8 cellular contexts compared by ENCODE assay signal in the genomic region with DNA sequence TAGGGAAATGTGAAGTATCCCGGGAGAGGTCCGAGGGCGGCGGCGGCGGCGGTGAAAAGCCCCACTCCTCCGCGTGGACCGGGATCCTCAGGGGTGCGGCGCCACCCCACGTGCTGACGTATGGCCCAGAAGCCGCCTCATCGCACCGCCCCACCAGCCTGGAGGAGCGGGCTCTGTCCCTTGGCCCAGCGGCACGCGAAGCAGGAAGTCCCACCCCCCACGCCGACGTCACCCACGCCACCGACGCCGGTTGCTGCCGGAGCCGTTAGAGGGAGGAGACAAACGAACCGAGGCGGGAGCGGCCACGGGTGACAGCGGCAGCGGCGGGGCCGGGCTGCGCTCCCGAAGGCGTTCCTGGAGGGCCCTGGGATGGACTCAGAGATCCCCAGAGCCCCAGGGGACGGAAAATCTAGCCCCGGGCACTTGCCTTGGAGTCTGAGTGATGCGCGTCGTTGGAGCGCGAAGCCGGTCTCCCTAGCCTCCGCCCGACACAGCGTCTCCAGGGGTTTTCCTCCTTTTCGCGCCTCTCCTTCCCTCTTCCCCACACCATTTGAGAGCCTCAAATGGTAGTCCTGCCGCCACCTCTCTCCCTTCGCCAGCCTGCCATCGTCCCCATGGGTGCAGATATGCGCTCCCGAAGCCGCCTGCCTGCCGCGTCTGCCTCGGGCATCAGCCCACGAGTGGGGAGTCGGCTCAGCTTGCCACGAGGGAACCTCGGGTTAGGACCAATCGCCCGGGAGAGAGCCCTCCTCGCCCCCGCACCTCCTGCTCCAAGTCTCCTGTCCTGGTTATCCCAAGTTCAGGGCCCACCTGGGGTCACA.
DNase-seq lines count a peak whose midpoint lies in the region; ATAC-seq and TF ChIP-seq lines count a peak whose summit lies in the region.

Gene CEP83, minus strand, starts transcription at position 95 of the 821 bp plus-strand sequence. CDS start 47,377 bp downstream, outside the sequence.

- no peaks in the 10 kb centered on the region for H3K9me3 Mint-ChIP-seq in central memory CD8-positive, alpha-beta T cell

- TF ChIP-seq POLR2A in GM18951 (IDR thresholded peaks at IDR 0.05; ENCODE audit: extremely low read depth, insufficient read depth, insufficient read length), result peak; percentile 96

- no peaks in the 10 kb centered on the region for H3K27me3 Mint-ChIP-seq in central memory CD8-positive, alpha-beta T cell

- peak; percentile 97 for DNase-seq in AG08395 (ENCODE audit: low spot score)
- peak; percentile 95 for DNase-seq in NCI-H345 (lab: John Stamatoyannopoulos, UW)
- peak; percentile 93 to 98 (median 95) for DNase-seq in activated CD4-positive, CD25-positive, alpha-beta regulatory T cell (lab: John Stamatoyannopoulos, UW)
- DNase-seq in central memory CD8-positive, alpha-beta T cell (ENCODE audit: low spot score in 2 of 2), result peak; percentile 92
- peak; percentile 94 for DNase-seq in iris pigment epithelial cell (ENCODE audit: low read depth)
- peak; percentile 98 for DNase-seq in stimulated activated CD4-positive, alpha-beta T cell treated with anti-CD3 and anti-CD28 coated beads, Interleukin-12 subunit alpha, Interleukin-12 subunit beta, amount 100 ng/mL, for 4 hours

- peak within 1 kb of the TSS; percentile 93 for H3K27ac Mint-ChIP-seq in central memory CD8-positive, alpha-beta T cell (ENCODE audit: low read depth)

- peaks cover 35% of the 10 kb centered on the region for H3K4me1 Mint-ChIP-seq in central memory CD8-positive, alpha-beta T cell

- in situ Hi-C loops in GM18951 (cut with MboI; ENCODE audit: low sequenced_read_pairs, unreplicated experiment), result no loop called here

- peak within 1 kb of the TSS; percentile 88 for H3K4me3 Mint-ChIP-seq in central memory CD8-positive, alpha-beta T cell

- peak; percentile 97 for ATAC-seq in HG03196 (IDR thresholded peaks at IDR 0.05; ENCODE audit: unreplicated experiment)
- ATAC-seq in central memory CD8-positive, alpha-beta T cell (replicated peaks; ENCODE audit: extremely low read depth, poor library complexity, severe bottlenecking), result peak; percentile 99

- peaks cover 12% of the 10 kb centered on the region for H3K36me3 Mint-ChIP-seq in central memory CD8-positive, alpha-beta T cell (ENCODE audit: insufficient read depth)

Comparison
In these comparisons a context has a peak if more than half of its experiments do, and no peak if none do; other contexts are left out.
1. Peak in every context shown above with its lines: DNase-seq and ATAC-seq.